Comparison of ENCODE assay signal across 30 cellular contexts in genomic region chr5:62461561-62461960, GRCh38.
"Had no signal": no experiment of that assay in that cellular context is flagged by ENCODE, and none has a peak within 500 bp of the region (broad histone marks: within the 10 kb centered on the region; RNA-seq: fewer than 3 reads in every experiment).

No MANE protein-coding gene starts in this region.

- DNase-seq: activated CD4-positive, alpha-beta memory T cell treated with anti-CD3 and anti-CD28 coated beads for 36 hours; activated CD4-positive, alpha-beta T cell treated with anti-CD3 and anti-CD28 coated beads for 36 hours; activated CD4-positive, alpha-beta T cell treated with anti-CD3 and anti-CD28 coated beads, Interleukin-2, amount 10 ng/mL, durations not matched to agents 24 days and 14 days; activated CD4-positive, CD25-positive, alpha-beta regulatory T cell; activated CD4-positive, CD25-positive, alpha-beta regulatory T cell treated with anti-CD3 and anti-CD28 coated beads, Interleukin-2, amount 50 U/mL, for 72 hours; activated CD8-positive, alpha-beta memory T cell treated with anti-CD3 and anti-CD28 coated beads, Interleukin-2, amount 10 ng/mL, durations not matched to agents 7 days and 5 days; activated CD8-positive, alpha-beta memory T cell treated with anti-CD3 and anti-CD28 coated beads, Interleukin-2, amount 50 U/mL, for 4 hours; activated CD8-positive, alpha-beta T cell treated with anti-CD3 and anti-CD28 coated beads, Interleukin-2, amount 10 ng/mL, durations not matched to agents 7 days and 5 days; activated effector memory CD4-positive, alpha-beta T cell treated with Interleukin-2 at 50 U/mL for 16 hours; activated naive CD4-positive, alpha-beta T cell treated with anti-CD3 and anti-CD28 coated beads for 36 hours; activated naive CD8-positive, alpha-beta T cell treated with anti-CD3 and anti-CD28 coated beads for 36 hours; activated naive CD8-positive, alpha-beta T cell treated with anti-CD3 and anti-CD28 coated beads, Interleukin-2, amount 50 U/mL, for 24 hours; activated T-cell treated with anti-CD3 and anti-CD28 coated beads, Interleukin-2, amount 50 U/mL, for 1 hour; adrenal gland; amygdala; aorta; body of pancreas; caudate nucleus; cortex of kidney; dermis blood vessel endothelial cell; effector CD4-positive, alpha-beta T cell; effector memory CD8-positive, alpha-beta T cell; erythroblast; foreskin keratinocyte; gastrocnemius medialis; glutamatergic neuron; T-helper 2 cell had no signal

- H3K4me1 Mint-ChIP-seq: activated CD4-positive, alpha-beta T cell treated with anti-CD3 and anti-CD28 coated beads for 36 hours; activated CD8-positive, alpha-beta memory T cell treated with anti-CD3 and anti-CD28 coated beads, Interleukin-2, amount 10 ng/mL, durations not matched to agents 7 days and 5 days; activated naive CD8-positive, alpha-beta T cell treated with anti-CD3 and anti-CD28 coated beads, Interleukin-2, amount 50 U/mL, for 24 hours; activated T-helper 17 cell treated with anti-CD3 and anti-CD28 coated beads, Interleukin-2, amount 50 U/mL, for 72 hours had no signal

- H3K4me1 ChIP-seq: body of pancreas had no signal

- ATAC-seq: activated CD4-positive, alpha-beta T cell treated with anti-CD3 and anti-CD28 coated beads for 36 hours; activated CD8-positive, alpha-beta memory T cell treated with anti-CD3 and anti-CD28 coated beads, Interleukin-2, amount 10 ng/mL, durations not matched to agents 7 days and 5 days; activated CD8-positive, alpha-beta T cell treated with anti-CD3 and anti-CD28 coated beads, Interleukin-2, amount 10 ng/mL, durations not matched to agents 7 days and 5 days; activated naive CD8-positive, alpha-beta T cell treated with anti-CD3 and anti-CD28 coated beads, Interleukin-2, amount 50 U/mL, for 24 hours; activated T-helper 17 cell treated with anti-CD3 and anti-CD28 coated beads, Interleukin-2, amount 50 U/mL, for 72 hours; body of pancreas; effector memory CD8-positive, alpha-beta T cell; foreskin keratinocyte; gastrocnemius medialis had no signal

- H3K27me3 Mint-ChIP-seq: activated CD4-positive, alpha-beta memory T cell treated with anti-CD3 and anti-CD28 coated beads for 36 hours; activated CD4-positive, alpha-beta T cell treated with anti-CD3 and anti-CD28 coated beads for 36 hours; activated CD4-positive, alpha-beta T cell treated with anti-CD3 and anti-CD28 coated beads, Interleukin-2, amount 10 ng/mL, durations not matched to agents 24 days and 14 days; activated CD8-positive, alpha-beta memory T cell treated with anti-CD3 and anti-CD28 coated beads, Interleukin-2, amount 10 ng/mL, durations not matched to agents 7 days and 5 days; activated naive CD4-positive, alpha-beta T cell treated with anti-CD3 and anti-CD28 coated beads, Interleukin-2, amount 50 U/mL, for 24 hours; activated naive CD8-positive, alpha-beta T cell treated with anti-CD3 and anti-CD28 coated beads for 36 hours; activated naive CD8-positive, alpha-beta T cell treated with anti-CD3 and anti-CD28 coated beads, Interleukin-2, amount 50 U/mL, for 24 hours; activated T-helper 17 cell treated with anti-CD3 and anti-CD28 coated beads, Interleukin-2, amount 50 U/mL, for 72 hours; effector memory CD8-positive, alpha-beta T cell had no signal

- H3K4me3 Mint-ChIP-seq: activated CD4-positive, alpha-beta memory T cell treated with anti-CD3 and anti-CD28 coated beads for 36 hours; activated CD4-positive, alpha-beta T cell treated with anti-CD3 and anti-CD28 coated beads for 36 hours; activated CD4-positive, alpha-beta T cell treated with anti-CD3 and anti-CD28 coated beads, Interleukin-2, amount 10 ng/mL, durations not matched to agents 24 days and 14 days; activated CD8-positive, alpha-beta memory T cell treated with anti-CD3 and anti-CD28 coated beads, Interleukin-2, amount 10 ng/mL, durations not matched to agents 7 days and 5 days; activated CD8-positive, alpha-beta T cell treated with anti-CD3 and anti-CD28 coated beads, Interleukin-2, amount 10 ng/mL, durations not matched to agents 7 days and 5 days; activated naive CD4-positive, alpha-beta T cell treated with anti-CD3 and anti-CD28 coated beads for 36 hours; activated naive CD4-positive, alpha-beta T cell treated with anti-CD3 and anti-CD28 coated beads, Interleukin-2, amount 50 U/mL, for 24 hours; activated naive CD8-positive, alpha-beta T cell treated with anti-CD3 and anti-CD28 coated beads for 36 hours; activated naive CD8-positive, alpha-beta T cell treated with anti-CD3 and anti-CD28 coated beads, Interleukin-2, amount 50 U/mL, for 24 hours; activated T-helper 17 cell treated with anti-CD3 and anti-CD28 coated beads, Interleukin-2, amount 50 U/mL, for 72 hours; effector memory CD8-positive, alpha-beta T cell had no signal

- H3K36me3 Mint-ChIP-seq: activated CD4-positive, alpha-beta memory T cell treated with anti-CD3 and anti-CD28 coated beads for 36 hours; activated CD8-positive, alpha-beta memory T cell treated with anti-CD3 and anti-CD28 coated beads, Interleukin-2, amount 10 ng/mL, durations not matched to agents 7 days and 5 days had no signal

- H3K9me3 Mint-ChIP-seq: activated CD4-positive, alpha-beta memory T cell treated with anti-CD3 and anti-CD28 coated beads for 36 hours; activated CD4-positive, alpha-beta T cell treated with anti-CD3 and anti-CD28 coated beads, Interleukin-2, amount 10 ng/mL, durations not matched to agents 24 days and 14 days; activated naive CD4-positive, alpha-beta T cell treated with anti-CD3 and anti-CD28 coated beads for 36 hours; activated naive CD4-positive, alpha-beta T cell treated with anti-CD3 and anti-CD28 coated beads, Interleukin-2, amount 50 U/mL, for 24 hours; activated naive CD8-positive, alpha-beta T cell treated with anti-CD3 and anti-CD28 coated beads for 36 hours; activated naive CD8-positive, alpha-beta T cell treated with anti-CD3 and anti-CD28 coated beads, Interleukin-2, amount 50 U/mL, for 24 hours; activated T-helper 17 cell treated with anti-CD3 and anti-CD28 coated beads, Interleukin-2, amount 50 U/mL, for 72 hours; effector memory CD8-positive, alpha-beta T cell had no signal

- H3K27ac ChIP-seq: adrenal gland, body of pancreas, esophagus muscularis mucosa, foreskin keratinocyte, gastrocnemius medialis had no signal

- H3K27ac Mint-ChIP-seq: activated CD4-positive, alpha-beta memory T cell treated with anti-CD3 and anti-CD28 coated beads for 36 hours; activated CD4-positive, alpha-beta T cell treated with anti-CD3 and anti-CD28 coated beads for 36 hours; activated CD4-positive, alpha-beta T cell treated with anti-CD3 and anti-CD28 coated beads, Interleukin-2, amount 10 ng/mL, durations not matched to agents 24 days and 14 days; activated CD8-positive, alpha-beta memory T cell treated with anti-CD3 and anti-CD28 coated beads, Interleukin-2, amount 10 ng/mL, durations not matched to agents 7 days and 5 days; activated CD8-positive, alpha-beta T cell treated with anti-CD3 and anti-CD28 coated beads, Interleukin-2, amount 10 ng/mL, durations not matched to agents 7 days and 5 days; activated naive CD4-positive, alpha-beta T cell treated with anti-CD3 and anti-CD28 coated beads for 36 hours; activated naive CD4-positive, alpha-beta T cell treated with anti-CD3 and anti-CD28 coated beads, Interleukin-2, amount 50 U/mL, for 24 hours; activated naive CD8-positive, alpha-beta T cell treated with anti-CD3 and anti-CD28 coated beads for 36 hours; activated naive CD8-positive, alpha-beta T cell treated with anti-CD3 and anti-CD28 coated beads, Interleukin-2, amount 50 U/mL, for 24 hours had no signal

- H3K4me3 ChIP-seq: adrenal gland, body of pancreas, esophagus muscularis mucosa, gastrocnemius medialis had no signal

- H3K9me3 ChIP-seq: adrenal gland, body of pancreas, esophagus muscularis mucosa, gastrocnemius medialis had no signal

- H3K27me3 ChIP-seq: adrenal gland, body of pancreas, esophagus muscularis mucosa, foreskin keratinocyte, gastrocnemius medialis had no signal

- H3K36me3 ChIP-seq: adrenal gland, esophagus muscularis mucosa, gastrocnemius medialis had no signal
